In the genomic region with DNA sequence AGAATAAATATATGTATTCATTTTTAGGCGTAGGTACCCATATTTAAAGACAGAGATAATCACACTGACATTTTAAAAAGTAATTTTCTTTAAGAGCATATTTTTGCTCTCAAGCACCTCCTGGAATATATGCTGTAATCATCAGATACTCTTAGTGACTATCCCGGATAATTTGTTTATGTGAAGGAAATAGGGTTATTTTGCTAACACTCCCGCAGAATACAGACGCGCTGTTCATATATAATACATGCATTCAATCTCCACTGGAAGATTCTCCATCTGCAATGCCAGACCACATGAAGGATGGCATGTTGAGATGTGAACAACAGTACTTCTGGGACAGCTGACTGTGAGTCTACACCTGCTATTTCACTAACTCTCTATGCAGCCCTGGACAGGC, we compare ENCODE assay signal across 29 cellular contexts.
"Had no signal": no experiment of that assay in that cellular context is flagged by ENCODE, and none has a peak within 500 bp of the region (broad histone marks: within the 10 kb centered on the region; RNA-seq: fewer than 3 reads in every experiment).

No MANE protein-coding gene starts in this region.

- H3K4me1 ChIP-seq: breast epithelium, colonic mucosa had no signal

- H3K4me3 ChIP-seq: breast epithelium, colonic mucosa, SK-N-MC had no signal

- ATAC-seq: activated T-cell treated with anti-CD3 and anti-CD28 coated beads, Interleukin-2, amount 50 U/mL, for 4 hours; PC-3; T-cell had no signal

- H3K27ac ChIP-seq: breast epithelium, colonic mucosa, SK-N-MC had no signal

- H3K27me3 ChIP-seq: breast epithelium, colonic mucosa had no signal

- H3K9me3 ChIP-seq: breast epithelium, colonic mucosa had no signal

- H3K36me3 ChIP-seq: breast epithelium, colonic mucosa had no signal

- DNase-seq: activated B cell treated with CpG ODN at 0.5 μM for 24 hours; activated CD4-positive, alpha-beta memory T cell treated with anti-CD3 and anti-CD28 coated beads for 36 hours; activated CD4-positive, alpha-beta T cell treated with anti-CD3 and anti-CD28 coated beads for 1 hour; activated CD4-positive, alpha-beta T cell treated with anti-CD3 and anti-CD28 coated beads, Interleukin-2, amount 10 ng/mL, durations not matched to agents 7 days and 5 days; activated CD8-positive, alpha-beta memory T cell treated with anti-CD3 and anti-CD28 coated beads for 24 hours; activated effector memory CD4-positive, alpha-beta T cell treated with anti-CD3 and anti-CD28 coated beads, Interleukin-2, amount 50 U/mL, for 16 hours; activated naive CD4-positive, alpha-beta T cell treated with anti-CD3 and anti-CD28 coated beads, Interleukin-2, amount 50 U/mL, for 16 hours; activated T-cell treated with anti-CD3 and anti-CD28 coated beads, Interleukin-2, amount 50 U/mL, for 4 hours; aorta; caudate nucleus; colonic mucosa; IMR-90; Kasumi-1; KBM-7; NCI-H1048; NCI-H1436; NCI-H1694 treated with DMSO at 0.1 percent for 48 hours; NCI-H2029 treated with DMSO at 0.1 percent for 48 hours; NCI-H2171 treated with DMSO at 0.1 percent for 48 hours; NCI-H446 treated with DMSO at 0.1 percent for 48 hours; NCI-H524 treated with DMSO at 0.1 percent for 48 hours; NCI-H748 treated with DMSO at 0.1 percent for 48 hours; PC-3; SIG-M5; T-cell; T-helper 2 cell; T1000 had no signal
